In genomic region chr19:47792616-47793015, GRCh38 we compare ENCODE assay signal across 40 cellular contexts. TPM values are rescaled to one million over a fixed set of nuclear protein-coding genes. Genes with fewer than 3 reads are reported as not detected.
"Had no signal": no experiment of that assay in that cellular context is flagged by ENCODE, and none has a peak within 500 bp of the region (broad histone marks: within the 10 kb centered on the region; RNA-seq: fewer than 3 reads in every experiment).

No MANE protein-coding gene starts in this region.

- H3K27ac Mint-ChIP-seq: activated CD4-positive, alpha-beta memory T cell treated with anti-CD3 and anti-CD28 coated beads, Interleukin-2, amount 10 ng/mL, durations not matched to agents 7 days and 5 days; activated CD4-positive, alpha-beta T cell treated with anti-CD3 and anti-CD28 coated beads for 36 hours; activated CD4-positive, alpha-beta T cell treated with anti-CD3 and anti-CD28 coated beads, Interleukin-2, amount 10 ng/mL, durations not matched to agents 7 days and 5 days; activated CD8-positive, alpha-beta memory T cell treated with anti-CD3 and anti-CD28 coated beads, Interleukin-2, amount 10 ng/mL, durations not matched to agents 7 days and 5 days; activated CD8-positive, alpha-beta T cell treated with anti-CD3 and anti-CD28 coated beads, Interleukin-2, amount 10 ng/mL, durations not matched to agents 7 days and 5 days; activated naive CD4-positive, alpha-beta T cell treated with anti-CD3 and anti-CD28 coated beads, Interleukin-2, amount 10 ng/mL, durations not matched to agents 7 days and 5 days; activated naive CD4-positive, alpha-beta T cell treated with anti-CD3 and anti-CD28 coated beads, Interleukin-2, amount 50 U/mL, for 24 hours; activated naive CD8-positive, alpha-beta T cell; activated naive CD8-positive, alpha-beta T cell treated with anti-CD3 and anti-CD28 coated beads, Interleukin-2, amount 10 ng/mL, durations not matched to agents 7 days and 5 days; activated naive CD8-positive, alpha-beta T cell treated with anti-CD3 and anti-CD28 coated beads, Interleukin-2, amount 50 U/mL, for 24 hours; activated T-cell treated with anti-CD3 and anti-CD28 coated beads, Interleukin-2, amount 50 U/mL, for 24 hours; activated T-helper 2 cell treated with anti-CD3 and anti-CD28 coated beads, Interferon-gamma antibody, Interleukin-2, Interleukin-4, amounts not matched to agents 10 μg/mL and 5 μg/mL and 100 μg/mL, durations not matched to agents 14 hours and 24 hours and 36 hours; brain; T-helper 1 cell treated with Interleukin-12 subunit alpha and Interleukin-12 subunit beta and Interleukin-4 antibody, amounts not matched to agents 30 μg/mL and 1 μg/mL, for 36 hours; T-helper 2 cell treated with Interferon-gamma antibody and Interleukin-4, amounts not matched to agents 5 μg/mL and 100 μg/mL, for 36 hours had no signal

- H3K27me3 Mint-ChIP-seq: activated CD4-positive, alpha-beta memory T cell treated with anti-CD3 and anti-CD28 coated beads, Interleukin-2, amount 10 ng/mL, durations not matched to agents 7 days and 5 days; activated CD8-positive, alpha-beta memory T cell treated with anti-CD3 and anti-CD28 coated beads, Interleukin-2, amount 10 ng/mL, durations not matched to agents 7 days and 5 days; activated naive CD4-positive, alpha-beta T cell treated with anti-CD3 and anti-CD28 coated beads, Interleukin-2, amount 50 U/mL, for 24 hours; activated naive CD8-positive, alpha-beta T cell; activated naive CD8-positive, alpha-beta T cell treated with anti-CD3 and anti-CD28 coated beads, Interleukin-2, amount 10 ng/mL, durations not matched to agents 7 days and 5 days; activated T-cell treated with anti-CD3 and anti-CD28 coated beads, Interleukin-2, amount 50 U/mL, for 24 hours had no signal

- H3K9me3 Mint-ChIP-seq: activated CD4-positive, alpha-beta memory T cell treated with anti-CD3 and anti-CD28 coated beads, Interleukin-2, amount 10 ng/mL, durations not matched to agents 7 days and 5 days; activated naive CD4-positive, alpha-beta T cell treated with anti-CD3 and anti-CD28 coated beads, Interleukin-2, amount 10 ng/mL, durations not matched to agents 7 days and 5 days; activated naive CD4-positive, alpha-beta T cell treated with anti-CD3 and anti-CD28 coated beads, Interleukin-2, amount 50 U/mL, for 24 hours; activated naive CD8-positive, alpha-beta T cell treated with anti-CD3 and anti-CD28 coated beads, Interleukin-2, amount 10 ng/mL, durations not matched to agents 7 days and 5 days; central memory CD8-positive, alpha-beta T cell had no signal

- FAIRE-seq: bronchial epithelial cell, TTC549 had no signal

- ATAC-seq: activated CD4-positive, alpha-beta T cell treated with anti-CD3 and anti-CD28 coated beads for 36 hours; activated CD4-positive, CD25-positive, alpha-beta regulatory T cell treated with anti-CD3 and anti-CD28 coated beads, Interleukin-2, amount 50 U/mL, for 24 hours; activated CD8-positive, alpha-beta memory T cell treated with anti-CD3 and anti-CD28 coated beads, Interleukin-2, amount 10 ng/mL, durations not matched to agents 7 days and 5 days; activated CD8-positive, alpha-beta T cell treated with anti-CD3 and anti-CD28 coated beads, Interleukin-2, amount 10 ng/mL, durations not matched to agents 7 days and 5 days; activated naive CD8-positive, alpha-beta T cell treated with anti-CD3 and anti-CD28 coated beads, Interleukin-2, amount 50 U/mL, for 24 hours had no signal

- H3K36me3 Mint-ChIP-seq: activated CD8-positive, alpha-beta memory T cell treated with anti-CD3 and anti-CD28 coated beads, Interleukin-2, amount 10 ng/mL, durations not matched to agents 7 days and 5 days; activated naive CD4-positive, alpha-beta T cell treated with anti-CD3 and anti-CD28 coated beads, Interleukin-2, amount 10 ng/mL, durations not matched to agents 7 days and 5 days; activated naive CD4-positive, alpha-beta T cell treated with anti-CD3 and anti-CD28 coated beads, Interleukin-2, amount 50 U/mL, for 24 hours; activated naive CD8-positive, alpha-beta T cell; activated naive CD8-positive, alpha-beta T cell treated with anti-CD3 and anti-CD28 coated beads, Interleukin-2, amount 10 ng/mL, durations not matched to agents 7 days and 5 days had no signal

- H3K4me3 ChIP-seq: ascending aorta, cardiac muscle cell had no signal

- H3K27ac ChIP-seq: ascending aorta, cardiac muscle cell, VCaP had no signal

- DNase-seq: activated CD4-positive, alpha-beta memory T cell treated with anti-CD3 and anti-CD28 coated beads, Interleukin-2, amount 10 ng/mL, durations not matched to agents 7 days and 5 days; activated CD4-positive, alpha-beta T cell treated with anti-CD3 and anti-CD28 coated beads for 1 hour; activated CD4-positive, alpha-beta T cell treated with anti-CD3 and anti-CD28 coated beads for 36 hours; activated CD4-positive, alpha-beta T cell treated with anti-CD3 and anti-CD28 coated beads for 48 hours; activated CD4-positive, alpha-beta T cell treated with anti-CD3 and anti-CD28 coated beads, Interleukin-2, amount 10 ng/mL, durations not matched to agents 7 days and 5 days; activated CD4-positive, alpha-beta T cell treated with anti-CD3 and anti-CD28 coated beads, Interleukin-2, amount 50 U/mL, for 48 hours; activated CD4-positive, CD25-positive, alpha-beta regulatory T cell; activated CD8-positive, alpha-beta memory T cell treated with anti-CD3 and anti-CD28 coated beads for 24 hours; activated CD8-positive, alpha-beta memory T cell treated with anti-CD3 and anti-CD28 coated beads, Interleukin-2, amount 10 ng/mL, durations not matched to agents 7 days and 5 days; activated CD8-positive, alpha-beta memory T cell treated with anti-CD3 and anti-CD28 coated beads, Interleukin-2, amount 50 U/mL, for 48 hours; activated CD8-positive, alpha-beta T cell treated with anti-CD3 and anti-CD28 coated beads, Interleukin-2, amount 10 ng/mL, durations not matched to agents 7 days and 5 days; activated effector memory CD4-positive, alpha-beta T cell treated with Interleukin-2 at 50 U/mL for 16 hours; activated gamma-delta T cell; activated naive CD4-positive, alpha-beta T cell treated with anti-CD3 and anti-CD28 coated beads, Interleukin-2, amount 10 ng/mL, durations not matched to agents 7 days and 5 days; activated naive CD4-positive, alpha-beta T cell treated with Interleukin-2 at 50 U/mL for 16 hours; activated naive CD8-positive, alpha-beta T cell treated with anti-CD3 and anti-CD28 coated beads, Interleukin-2, amount 10 ng/mL, durations not matched to agents 7 days and 5 days; activated naive CD8-positive, alpha-beta T cell treated with anti-CD3 and anti-CD28 coated beads, Interleukin-2, amount 50 U/mL, for 24 hours; activated T-cell treated with anti-CD3 and anti-CD28 coated beads, Interleukin-2, amount 50 U/mL, for 24 hours; activated T-cell treated with anti-CD3 and anti-CD28 coated beads, Interleukin-2, amount 50 U/mL, for 48 hours; amygdala; anterior cingulate cortex; caudate nucleus; cerebellar nuclear complex; T-helper 2 cell; T-helper 9 cell had no signal

- H3K27me3 ChIP-seq: ascending aorta, cardiac muscle cell had no signal

- H3K4me1 Mint-ChIP-seq: activated CD4-positive, alpha-beta T cell treated with anti-CD3 and anti-CD28 coated beads for 36 hours; activated naive CD8-positive, alpha-beta T cell treated with anti-CD3 and anti-CD28 coated beads, Interleukin-2, amount 10 ng/mL, durations not matched to agents 7 days and 5 days had no signal

- H3K4me3 Mint-ChIP-seq: activated CD4-positive, alpha-beta memory T cell treated with anti-CD3 and anti-CD28 coated beads, Interleukin-2, amount 10 ng/mL, durations not matched to agents 7 days and 5 days; activated CD4-positive, alpha-beta T cell treated with anti-CD3 and anti-CD28 coated beads for 36 hours; activated CD4-positive, alpha-beta T cell treated with anti-CD3 and anti-CD28 coated beads, Interleukin-2, amount 10 ng/mL, durations not matched to agents 7 days and 5 days; activated CD8-positive, alpha-beta memory T cell treated with anti-CD3 and anti-CD28 coated beads, Interleukin-2, amount 10 ng/mL, durations not matched to agents 7 days and 5 days; activated CD8-positive, alpha-beta T cell treated with anti-CD3 and anti-CD28 coated beads, Interleukin-2, amount 10 ng/mL, durations not matched to agents 7 days and 5 days; activated naive CD4-positive, alpha-beta T cell treated with anti-CD3 and anti-CD28 coated beads, Interleukin-2, amount 10 ng/mL, durations not matched to agents 7 days and 5 days; activated naive CD4-positive, alpha-beta T cell treated with anti-CD3 and anti-CD28 coated beads, Interleukin-2, amount 50 U/mL, for 24 hours; activated naive CD8-positive, alpha-beta T cell; activated naive CD8-positive, alpha-beta T cell treated with anti-CD3 and anti-CD28 coated beads, Interleukin-2, amount 10 ng/mL, durations not matched to agents 7 days and 5 days; activated naive CD8-positive, alpha-beta T cell treated with anti-CD3 and anti-CD28 coated beads, Interleukin-2, amount 50 U/mL, for 24 hours; activated T-cell treated with anti-CD3 and anti-CD28 coated beads, Interleukin-2, amount 50 U/mL, for 24 hours; brain; central memory CD8-positive, alpha-beta T cell; T-helper 1 cell treated with Interleukin-12 subunit alpha and Interleukin-12 subunit beta and Interleukin-4 antibody, amounts not matched to agents 30 μg/mL and 1 μg/mL, for 36 hours; T-helper 2 cell treated with Interferon-gamma antibody and Interleukin-4, amounts not matched to agents 5 μg/mL and 100 μg/mL, for 36 hours had no signal

RNA-seq across cellular contexts. Expression of gene TPRX1, which starts 11.7 kb away (rescaled TPM):
- total RNA-seq: activated CD4-positive, alpha-beta memory T cell treated with anti-CD3 and anti-CD28 coated beads, Interleukin-2, amount 10 ng/mL, durations not matched to agents 7 days and 5 days; activated CD4-positive, alpha-beta T cell treated with anti-CD3 and anti-CD28 coated beads for 36 hours; activated CD4-positive, alpha-beta T cell treated with anti-CD3 and anti-CD28 coated beads, Interleukin-2, amount 10 ng/mL, durations not matched to agents 7 days and 5 days; activated CD8-positive, alpha-beta memory T cell treated with anti-CD3 and anti-CD28 coated beads, Interleukin-2, amount 10 ng/mL, durations not matched to agents 7 days and 5 days; activated CD8-positive, alpha-beta T cell treated with anti-CD3 and anti-CD28 coated beads, Interleukin-2, amount 10 ng/mL, durations not matched to agents 7 days and 5 days; activated naive CD8-positive, alpha-beta T cell treated with anti-CD3 and anti-CD28 coated beads, Interleukin-2, amount 10 ng/mL, durations not matched to agents 7 days and 5 days; activated T-helper 2 cell treated with anti-CD3 and anti-CD28 coated beads, Interferon-gamma antibody, Interleukin-2, Interleukin-4, amounts not matched to agents 10 μg/mL and 5 μg/mL and 100 μg/mL, durations not matched to agents 14 hours and 24 hours and 36 hours; ascending aorta; bronchial epithelial cell; cardiac muscle cell; chondrocyte had no signal
- polyA plus RNA-seq: adipose tissue, cardiac muscle cell had no signal

RNA-seq across cellular contexts. Expression of gene CRX, which starts 29.1 kb away (rescaled TPM):
- total RNA-seq: activated CD4-positive, alpha-beta memory T cell treated with anti-CD3 and anti-CD28 coated beads, Interleukin-2, amount 10 ng/mL, durations not matched to agents 7 days and 5 days; activated CD4-positive, alpha-beta T cell treated with anti-CD3 and anti-CD28 coated beads for 36 hours; activated CD4-positive, alpha-beta T cell treated with anti-CD3 and anti-CD28 coated beads, Interleukin-2, amount 10 ng/mL, durations not matched to agents 7 days and 5 days; activated CD8-positive, alpha-beta memory T cell treated with anti-CD3 and anti-CD28 coated beads, Interleukin-2, amount 10 ng/mL, durations not matched to agents 7 days and 5 days; activated CD8-positive, alpha-beta T cell treated with anti-CD3 and anti-CD28 coated beads, Interleukin-2, amount 10 ng/mL, durations not matched to agents 7 days and 5 days; activated T-helper 2 cell treated with anti-CD3 and anti-CD28 coated beads, Interferon-gamma antibody, Interleukin-2, Interleukin-4, amounts not matched to agents 10 μg/mL and 5 μg/mL and 100 μg/mL, durations not matched to agents 14 hours and 24 hours and 36 hours; ascending aorta; bronchial epithelial cell; chondrocyte had no signal
